Comparison of ENCODE assay signal across 8 cellular contexts in the genomic region with DNA sequence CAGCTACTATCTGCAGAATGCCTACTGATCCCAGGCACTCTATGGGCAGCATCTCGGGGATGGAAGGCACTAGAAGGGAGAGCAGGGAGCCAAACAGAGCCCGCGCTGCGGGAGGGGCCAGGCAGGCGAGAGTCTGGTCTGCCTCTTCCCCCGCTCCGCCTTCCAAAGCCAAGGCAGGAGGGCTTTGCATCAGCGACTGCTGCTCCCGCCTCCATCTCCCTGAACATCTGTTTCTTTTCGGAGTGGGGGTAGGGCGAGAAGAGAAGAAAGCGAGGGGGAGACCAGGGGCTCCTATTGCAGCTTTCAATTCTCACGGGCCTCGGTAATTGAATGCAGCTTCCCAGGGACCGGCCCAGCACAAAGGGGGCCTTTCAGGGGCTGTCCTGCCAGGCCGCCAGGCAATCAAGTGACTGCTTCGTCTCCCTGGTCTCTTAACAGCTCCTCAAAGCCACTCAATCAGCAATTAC. TPM values are rescaled to one million over a fixed set of nuclear protein-coding genes. Genes with fewer than 3 reads are reported as not detected.
A peak's percentile ranks its signal among the peaks of the same experiment; 100 is the strongest.
DNase-seq lines count a peak whose midpoint lies in the region; ATAC-seq and TF ChIP-seq lines count a peak whose summit lies in the region.

No MANE protein-coding gene starts in this region.

- intact Hi-C loops in left lung (cut with DNase I) (no loop called here), tibial artery (cut with DNase I; ENCODE audit: low total_unique reads) (no loop called here), right lobe of liver (cut with DNase I) (no loop called here)

- WGBS in right lobe of liver (ENCODE audit: insufficient coverage, low coverage, low lambda C conversion rate, missing lambda C conversion rate): 45% methylated on average over 14 of the region's 17 CpGs

- H3K4me3 ChIP-seq in MG63 (no peak overlapping the region), left lung (no peak overlapping the region), tibial artery (peak overlapping the region; percentile 1 to 27), right lobe of liver (no peak overlapping the region)

- no peak for TF ChIP-seq POLR2A in right lobe of liver (IDR thresholded peaks at IDR 0.05)

- peak; percentile 16 for DNase-seq in MG63
- DNase-seq in cerebellum (ENCODE audit: low spot score): peak; percentile 49
- peak in 1 of 2 donors; percentile 62 for DNase-seq in left lung
- peak; percentile 59 to 78 for DNase-seq in tibial artery
- no peak for DNase-seq in GM20000 (ENCODE audit: low spot score)
- no peak for DNase-seq in NK-92 treated with Interleukin-12 subunit alpha and Interleukin-12 subunit beta, amount 100 ng/mL, for 24 hours (lab: John Stamatoyannopoulos, UW)
- no peak for DNase-seq in stimulated activated naive CD8-positive, alpha-beta T cell treated with anti-CD3 and anti-CD28 coated beads, Interleukin-15, Interleukin-2, amounts not matched to agents 100 U/mL and 50 U/mL, for 24 hours
- no peak for DNase-seq in right lobe of liver

- no peaks in the 10 kb centered on the region for H3K27me3 ChIP-seq in MG63
- no peaks in the 10 kb centered on the region for H3K27me3 ChIP-seq in left lung
- no peaks in the 10 kb centered on the region for H3K27me3 ChIP-seq in tibial artery
- H3K27me3 ChIP-seq in right lobe of liver: no peaks in the 10 kb centered on the region

- ATAC-seq in left lung (peak; percentile 43), right lobe of liver (no peak)
- no peak for ATAC-seq in stimulated activated naive CD8-positive, alpha-beta T cell treated with anti-CD3 and anti-CD28 coated beads, Interleukin-15, Interleukin-2, amounts not matched to agents 100 U/mL and 50 U/mL, for 24 hours

- H3K27ac ChIP-seq in left lung: no peak overlapping the region
- H3K27ac ChIP-seq in tibial artery: peak overlapping the region; percentile 17 to 34
- no peak overlapping the region for H3K27ac ChIP-seq in right lobe of liver

- TF ChIP-seq CTCF in left lung (IDR thresholded peaks at IDR 0.05) (no peak), tibial artery (IDR thresholded peaks at IDR 0.05) (no peak), GM20000 (IDR thresholded peaks at IDR 0.05; ENCODE audit: extremely low read depth, missing control alignments) (no peak), right lobe of liver (IDR thresholded peaks at IDR 0.05) (no peak)

- peaks cover 5 to 21% of the 10 kb centered on the region in 2 donors for H3K4me1 ChIP-seq in left lung
- peaks cover 0 to 47% (median 26%) of the 10 kb centered on the region in 4 donors for H3K4me1 ChIP-seq in tibial artery
- no peaks in the 10 kb centered on the region for H3K4me1 ChIP-seq in right lobe of liver

- H3K36me3 ChIP-seq in MG63 (no peaks in the 10 kb centered on the region), left lung (no peaks in the 10 kb centered on the region), tibial artery (no peaks in the 10 kb centered on the region), right lobe of liver (no peaks in the 10 kb centered on the region)

- H3K9me3 ChIP-seq in MG63: no peaks in the 10 kb centered on the region
- H3K9me3 ChIP-seq in left lung: no peaks in the 10 kb centered on the region
- no peaks in the 10 kb centered on the region for H3K9me3 ChIP-seq in tibial artery
- H3K9me3 ChIP-seq in right lobe of liver: no peaks in the 10 kb centered on the region

RNA-seq across cellular contexts. Expression of gene CDC42EP4, which starts 31.4 kb away (rescaled TPM):
- total RNA-seq in MG63 (2014; rRNA removed; shearing (Covaris generic); ENCODE audit: low replicate concordance): 37.7 and 52.4 TPM in 2 replicates
- total RNA-seq in cerebellum (79.6 TPM), left lung (10 to 100 TPM; 30.2 to 48.6 TPM), right lobe of liver (10 to 100 TPM; 27.5 to 34.9 (median 30.9) TPM)

Comparison
In these comparisons a context has a peak if more than half of its experiments do, and no peak if none do; other contexts are left out.
1. DNase-seq: peak in MG63 (single experiment), cerebellum (single experiment) and tibial artery (2 of 2); none in GM20000 (single experiment), NK-92 treated with Interleukin-12 subunit alpha and Interleukin-12 subunit beta, amount 100 ng/mL, for 24 hours (single experiment), stimulated activated naive CD8-positive, alpha-beta T cell treated with anti-CD3 and anti-CD28 coated beads, Interleukin-15, Interleukin-2, amounts not matched to agents 100 U/mL and 50 U/mL, for 24 hours (single experiment) and right lobe of liver (0 of 3).
2. H3K4me3 ChIP-seq: peak in tibial artery (2 of 2); none in MG63 (single experiment), left lung (0 of 2) and right lobe of liver (0 of 3).
3. H3K27ac ChIP-seq: peak in tibial artery (2 of 2); none in left lung (0 of 2) and right lobe of liver (0 of 3).